7 cellular contexts compared by ENCODE assay signal in the genomic region with DNA sequence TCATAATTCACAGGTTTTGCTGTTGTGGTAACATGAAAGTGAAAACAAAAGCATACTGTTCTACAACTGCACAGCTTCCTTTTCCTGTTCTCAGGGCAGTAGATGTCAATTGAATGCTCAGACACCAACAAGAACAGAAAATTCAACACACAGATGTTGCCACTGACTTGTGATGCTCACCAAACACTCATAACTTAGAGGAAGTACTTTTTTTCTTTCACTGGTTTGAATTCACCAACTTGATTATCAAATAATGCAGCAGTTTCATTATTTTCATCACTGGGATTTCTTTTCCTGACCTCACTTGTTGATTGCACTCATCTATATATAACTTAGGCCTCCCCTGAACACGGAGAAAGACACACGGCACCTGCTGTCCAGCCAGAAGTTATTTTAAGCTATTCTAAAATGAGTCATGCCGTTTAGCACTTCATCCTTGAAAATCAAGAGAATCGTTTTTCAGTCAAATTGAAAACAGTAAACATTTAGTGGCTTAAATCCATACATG. TPM values are rescaled to one million over a fixed set of nuclear protein-coding genes. Genes with fewer than 3 reads are reported as not detected.
DNase-seq lines count a peak whose midpoint lies in the region; ATAC-seq, FAIRE-seq and TF ChIP-seq lines count a peak whose summit lies in the region.

No MANE protein-coding gene starts in this region.

- POLR2A ChIA-PET in GM12878 (lab: Charles Lee) = interaction anchor here (0.8 to 3.4 kb wide), 8 partner anchors 17 to 37 kb away, joined by 3 to 25 read pairs (median 4); no protein-coding TSS in a partner anchor

- ATAC-seq in GM18505 (IDR thresholded peaks at IDR 0.05; ENCODE audit: unreplicated experiment) (peak; percentile 82), GM21737 (IDR thresholded peaks at IDR 0.05; ENCODE audit: unreplicated experiment) (peak; percentile 81), GM12878 (peak; percentile 79)

- peak overlapping the region; percentile 88 for H3K27ac ChIP-seq in GM12878 (ENCODE audit: control insufficient read depth, insufficient read depth)
- H3K27ac ChIP-seq in vagina = peak overlapping the region; percentile 75
- H3K27ac ChIP-seq in kidney (ENCODE audit: low read depth in 2 of 2, low read length in 2 of 2) = peak overlapping the region in 1 of 2 donors; percentile 13

- no peaks in the 10 kb centered on the region for H3K79me2 ChIP-seq in GM12878 (ENCODE audit: control insufficient read depth, insufficient read depth, low read length)

- TF ChIP-seq CTCF in GM12878 (IDR thresholded peaks at IDR 0.05 in 2 of 3, conservative IDR thresholded peaks at IDR 0.05 in 1 of 3; ENCODE audit: control insufficient read depth in 2 of 3, extremely low read depth in 1 of 3, insufficient read depth in 1 of 3, low read depth in 3 of 3, low read length in 3 of 3) = no peak
- no peak for TF ChIP-seq CTCF in vagina (IDR thresholded peaks at IDR 0.05)
- TF ChIP-seq CTCF in kidney (IDR thresholded peaks at IDR 0.05; ENCODE audit: borderline replicate concordance, extremely low read depth, insufficient read depth) = no peak

- H4K20me1 ChIP-seq in GM12878 (ENCODE audit: control insufficient read depth, insufficient read depth) = no peaks in the 10 kb centered on the region

- peak; percentile 61 for FAIRE-seq in GM12878 (lab: Jason Lieb, UNC)
- FAIRE-seq in kidney (lab: Jason Lieb, UNC) = no peak

- BruUV-seq in GM12878 (replicated peaks; lab: Mats Ljungman, UMichigan) = no TSS peak

- TF ChIP-seq RAD21 in GM12878 (IDR thresholded peaks at IDR 0.05; ENCODE audit: insufficient read depth, low read depth, low read length) = no peak

- H3K9ac ChIP-seq in GM12878 (ENCODE audit: control insufficient read depth, insufficient read depth, low read length) (peak overlapping the region; percentile 43; the same call in 1 of the 2 replicates), kidney (ENCODE audit: low read length in 2 of 2) (no peak overlapping the region)

- H2AFZ ChIP-seq in GM12878 (ENCODE audit: control insufficient read depth, low read depth, low read length) = peak overlapping the region; percentile 61

- no peaks in the 10 kb centered on the region; the same call in 1 of the 3 replicates for H3K9me3 ChIP-seq in GM12878 (replicated peaks; ENCODE audit: control insufficient read depth, insufficient read depth, low read length)
- no peaks in the 10 kb centered on the region for H3K9me3 ChIP-seq in vagina
- H3K9me3 ChIP-seq in kidney (ENCODE audit: control insufficient read depth in 1 of 2, low read length in 2 of 2) = no peaks in the 10 kb centered on the region

- SMC1A ChIA-PET in GM12878 (lab: Charles Lee; ENCODE audit: uncharacterized antibody, unreplicated experiment) = interaction anchor here (0.9 to 9.5 kb wide), 20 partner anchors 11 to 166 kb away, joined by 3 to 71 read pairs (median 7); a partner anchor contains a TSS

- H3K4me2 ChIP-seq in GM12878 (ENCODE audit: control insufficient read depth, insufficient read depth) = peak overlapping the region; percentile 90

- intact Hi-C loops in GM12878 (cut with micrococcal nuclease; ENCODE audit: unreplicated experiment) (loop anchor here (1.0 to 5.0 kb wide), 5 partner anchors 34 to 129 kb away; no protein-coding TSS in a partner anchor), vagina (cut with DNase I) (no loop called here), kidney (cut with DNase I) (no loop called here)

- TF ChIP-seq EP300 in GM12878 (IDR thresholded peaks at IDR 0.05; ENCODE audit: borderline replicate concordance in 1 of 2, control insufficient read depth in 1 of 2, low read depth in 2 of 2, low read length in 2 of 2) = peak in 1 of 2 experiments; percentile 87; a peak in 2 of 4 replicates

- CTCF ChIA-PET in GM12878 (lab: Yijun Ruan, JAX) = interaction anchor here (0.9 to 3.8 kb wide), 12 partner anchors 20 to 260 kb away, joined by 3 to 21 read pairs (median 8); no protein-coding TSS in a partner anchor

- H3K36me3 ChIP-seq in GM12878 (ENCODE audit: control insufficient read depth in 2 of 2, insufficient read depth in 2 of 2, low read length in 1 of 2) = no peaks in the 10 kb centered on the region
- no peaks in the 10 kb centered on the region for H3K36me3 ChIP-seq in vagina
- no peaks in the 10 kb centered on the region for H3K36me3 ChIP-seq in kidney (ENCODE audit: control insufficient read depth in 1 of 2, insufficient read depth in 2 of 2, low read length in 2 of 2)

- 2% methylated on average over 4 of the region's 4 CpGs for WGBS in GM12878 (ENCODE audit: insufficient coverage, insufficient replicate concordance, low lambda C conversion rate, missing lambda C conversion rate)

- DNase-seq in Kasumi-1 (lab: John Stamatoyannopoulos, UW) (peak; percentile 87 to 89), GM12878 (ENCODE audit: low read depth, low spot score) (peak; percentile 88), medulla oblongata (ENCODE audit: extremely low spot score) (peak; percentile 79), vagina (ENCODE audit: extremely low spot score in 2 of 2) (no peak), kidney (no peak)

- RAD21 ChIA-PET in GM12878 (lab: Charles Lee; ENCODE audit: unreplicated experiment) = interaction anchor here (0.9 to 4.4 kb wide), 14 partner anchors 11 to 261 kb away, joined by 3 to 42 read pairs (median 8); a partner anchor contains a TSS

- peak overlapping the region; percentile 40 for H3K4me3 ChIP-seq in GM12878
- no peak overlapping the region for H3K4me3 ChIP-seq in vagina
- H3K4me3 ChIP-seq in kidney (ENCODE audit: low read length in 2 of 2) = no peak overlapping the region

- in situ Hi-C loops in GM12878 (cut with MboI) = no loop called here

- peak; percentile 24 for TF ChIP-seq POLR2A in GM18505 (IDR thresholded peaks at IDR 0.05; ENCODE audit: borderline replicate concordance, extremely low read depth, insufficient read depth, insufficient read length)
- no peak for TF ChIP-seq POLR2A in GM12878 (IDR thresholded peaks at IDR 0.05; ENCODE audit: low read depth, low read length)
- TF ChIP-seq POLR2A in vagina (IDR thresholded peaks at IDR 0.05) = no peak

- H3K4me1 ChIP-seq in GM12878 (ENCODE audit: control insufficient read depth, insufficient read depth, low read length) (peaks cover 33% of the 10 kb centered on the region), vagina (peaks cover 12% of the 10 kb centered on the region), kidney (ENCODE audit: control insufficient read depth in 1 of 2, insufficient read depth in 1 of 2, low read depth in 1 of 2, low read length in 2 of 2) (peaks cover 4 to 6% of the 10 kb centered on the region in 2 donors)

- H3K27me3 ChIP-seq in GM12878 (replicated peaks in 1 of 2; ENCODE audit: control insufficient read depth in 2 of 2, insufficient read depth in 2 of 2, low read length in 1 of 2) (no peaks in the 10 kb centered on the region), vagina (no peaks in the 10 kb centered on the region)

TF ChIP-seq in GM12878, 131 proteins besides CTCF, POLR2A, EP300 and RAD21 (continues in another document):
- TF ChIP-seq MEF2B (IDR thresholded peaks at IDR 0.05; ENCODE audit: partially characterized antibody, poor library complexity, severe bottlenecking) = peak; percentile 87
- peak in 1 of 2 experiments; percentile 87; a peak in 2 of 4 replicates for TF ChIP-seq ETV6 (conservative IDR thresholded peaks at IDR 0.05 in 1 of 2, IDR thresholded peaks at IDR 0.05 in 1 of 2; ENCODE audit: borderline replicate concordance in 1 of 2, low read depth in 1 of 2)
- peak; percentile 84 for TF ChIP-seq ATF7 (IDR thresholded peaks at IDR 0.05; ENCODE audit: low read depth)
- no peak for TF ChIP-seq KDM1A (IDR thresholded peaks at IDR 0.05; ENCODE audit: borderline replicate concordance)
- TF ChIP-seq POLR2AphosphoS5 (IDR thresholded peaks at IDR 0.05; ENCODE audit: low read length) = peak; percentile 56
- TF ChIP-seq SREBF2 (IDR thresholded peaks at IDR 0.05; ENCODE audit: low read length) = no peak
- TF ChIP-seq NFXL1 (IDR thresholded peaks at IDR 0.05; ENCODE audit: borderline replicate concordance) = no peak
- TF ChIP-seq ZZZ3 (IDR thresholded peaks at IDR 0.05; ENCODE audit: control insufficient read depth, insufficient read length, low read depth) = no peak
- TF ChIP-seq, protein P1, sequence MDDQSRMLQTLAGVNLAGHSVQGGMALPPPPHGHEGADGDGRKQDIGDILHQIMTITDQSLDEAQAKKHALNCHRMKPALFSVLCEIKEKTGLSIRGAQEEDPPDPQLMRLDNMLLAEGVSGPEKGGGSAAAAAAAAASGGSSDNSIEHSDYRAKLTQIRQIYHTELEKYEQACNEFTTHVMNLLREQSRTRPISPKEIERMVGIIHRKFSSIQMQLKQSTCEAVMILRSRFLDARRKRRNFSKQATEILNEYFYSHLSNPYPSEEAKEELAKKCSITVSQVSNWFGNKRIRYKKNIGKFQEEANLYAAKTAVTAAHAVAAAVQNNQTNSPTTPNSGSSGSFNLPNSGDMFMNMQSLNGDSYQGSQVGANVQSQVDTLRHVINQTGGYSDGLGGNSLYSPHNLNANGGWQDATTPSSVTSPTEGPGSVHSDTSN (IDR thresholded peaks at IDR 0.05; ENCODE audit: insufficient replicate concordance, low read depth, low read length) = no peak
- no peak for TF ChIP-seq ZNF24 (IDR thresholded peaks at IDR 0.05)
- no peak for TF ChIP-seq CBX3 (IDR thresholded peaks at IDR 0.05; ENCODE audit: borderline replicate concordance, low read depth)

RNA-seq across cellular contexts. Expression of a gene that starts 1.0 kb away (rescaled TPM):
- total RNA-seq in GM12878 (2013; cell fraction: nucleolus; rRNA removed) = 9.3 and 10.2 TPM in 2 replicates
- 0.23 and 0.27 TPM in 2 replicates for total RNA-seq in GM12878 (2014; rRNA removed)
- 0.36 and 0.69 TPM in 2 replicates for total RNA-seq in GM12878 (2014; rRNA removed; fragmentation: Illumina TruSeq; extraction: Trizol)
- total RNA-seq in GM12878 (2021) = 0.21 TPM in 2 replicates
- 0.29 TPM for polyA plus RNA-seq in GM12878 (2011; ENCODE audit: low read depth)
- polyA plus RNA-seq in GM12878 (2011; rRNA removed) = 1.3 and 2.1 TPM in 2 replicates
- polyA plus RNA-seq in GM12878 (2011; cell fraction: cytosol; rRNA removed) = 0.57 and 0.89 TPM in 2 replicates
- polyA plus RNA-seq in GM12878 (2011; cell fraction: nucleus; rRNA removed) = 1.5 and 2.4 TPM in 2 replicates
- polyA plus RNA-seq in GM12878 (2012) = 0.38 and 1.1 TPM in 2 replicates
- polyA plus RNA-seq in GM12878 (2014; fragmentation: Illumina TruSeq; extraction: Trizol) = 0.05 and 0.22 TPM in 2 replicates
- polyA plus RNA-seq in GM12878 (2014; fragmentation: Nextera tagmentation; extraction: Ambion mirVana) = under 1 TPM; 0.07 to 0.10 TPM
- polyA plus RNA-seq in GM12878 (2014; rRNA removed) = 0.05 and 0.68 TPM in 2 replicates
- under 1 TPM in 1 of 2 experiments, not detected in 1; 0.21 TPM for polyA plus RNA-seq in GM12878 (2016; fragmentation: Nextera tagmentation; extraction: Ambion mirVana)
- 1.9 and 2.2 TPM in 2 replicates for polyA minus RNA-seq in GM12878 (2011; rRNA and poly(A)+ RNA removed)
- 1.3 TPM in 1 of 2 replicates, not detected in the other for polyA minus RNA-seq in GM12878 (2011; cell fraction: cytosol; rRNA and poly(A)+ RNA removed)
- polyA minus RNA-seq in GM12878 (2011; cell fraction: nucleus; rRNA and poly(A)+ RNA removed) = 1.3 and 1.6 TPM in 2 replicates
- 0.49 TPM for total RNA-seq in vagina
- total RNA-seq in kidney = 0.66 TPM
- polyA plus RNA-seq in kidney (ENCODE audit: insufficient read depth, low read depth, low replicate concordance) = 0.13 TPM

Comparison
In these comparisons a context has a peak if more than half of its experiments do, and no peak if none do; other contexts are left out.
1. DNase-seq: peak in Kasumi-1 (2 of 2), GM12878 (single experiment) and medulla oblongata (single experiment); none in vagina (0 of 2) and kidney (single experiment).
2. Peak in every context shown above with its lines, with median percentiles within 50 percentile points of each other: ATAC-seq.